29 cellular contexts compared by ENCODE assay signal in genomic region chr6:161676566-161676965, GRCh38.
DNase-seq lines count a peak whose midpoint lies in the region; ATAC-seq and TF ChIP-seq lines count a peak whose summit lies in the region.
"Had no signal": no experiment of that assay in that cellular context is flagged by ENCODE, and none has a peak within 500 bp of the region (broad histone marks: within the 10 kb centered on the region; RNA-seq: fewer than 3 reads in every experiment).

No MANE protein-coding gene starts in this region.

- no peaks in the 10 kb centered on the region for H3K36me3 ChIP-seq in esophagus muscularis mucosa
- no peaks in the 10 kb centered on the region for H3K36me3 ChIP-seq in MG63
- no peaks in the 10 kb centered on the region for H3K36me3 ChIP-seq in BE2C
- H3K36me3 ChIP-seq: neutrophil, right lobe of liver, spleen, thoracic aorta had no signal

- no peak overlapping the region for H3K27ac ChIP-seq in esophagus muscularis mucosa (replicated peaks in 1 of 4)
- H3K27ac ChIP-seq: 22Rv1, C4-2B, neutrophil, right lobe of liver, spleen, thoracic aorta had no signal

- no peak for TF ChIP-seq CTCF in esophagus muscularis mucosa (IDR thresholded peaks at IDR 0.05)
- TF ChIP-seq CTCF in BE2C (IDR thresholded peaks at IDR 0.05; ENCODE audit: low read depth, low read length), result no peak

- no peak for TF ChIP-seq POLR2A in esophagus muscularis mucosa (IDR thresholded peaks at IDR 0.05; ENCODE audit: low read depth)

- TF ChIP-seq EP300 in esophagus muscularis mucosa (IDR thresholded peaks at IDR 0.05), result no peak

- intact Hi-C loops in esophagus muscularis mucosa (cut with DNase I), result no loop called here

- H3K4me3 ChIP-seq in esophagus muscularis mucosa (no peak overlapping the region), MG63 (no peak overlapping the region), BE2C (ENCODE audit: low read depth, low read length) (no peak overlapping the region)
- H3K4me3 ChIP-seq: right lobe of liver, spleen, thoracic aorta had no signal

- peak; percentile 56 for ATAC-seq in GM21786 (IDR thresholded peaks at IDR 0.05; ENCODE audit: unreplicated experiment)
- ATAC-seq in HG03442 (IDR thresholded peaks at IDR 0.05; ENCODE audit: unreplicated experiment), result peak; percentile 65
- ATAC-seq: esophagus mucosa; right lobe of liver; stimulated activated naive CD8-positive, alpha-beta T cell treated with anti-CD3 and anti-CD28 coated beads, Interleukin-15, amount 100 ng/mL, for 72 hours had no signal

- H3K4me1 ChIP-seq in esophagus muscularis mucosa (no peaks in the 10 kb centered on the region), BE2C (no peaks in the 10 kb centered on the region)
- H3K4me1 ChIP-seq: right lobe of liver, spleen had no signal

- H3K27me3 ChIP-seq in esophagus muscularis mucosa (no peaks in the 10 kb centered on the region), MG63 (no peaks in the 10 kb centered on the region), BE2C (no peaks in the 10 kb centered on the region)
- H3K27me3 ChIP-seq: neutrophil, right lobe of liver, spleen had no signal

- WGBS in esophagus muscularis mucosa, result 87% methylated on average over 4 of the region's 4 CpGs

- no peaks in the 10 kb centered on the region for H3K9me3 ChIP-seq in esophagus muscularis mucosa
- no peaks in the 10 kb centered on the region for H3K9me3 ChIP-seq in MG63
- no peaks in the 10 kb centered on the region for H3K9me3 ChIP-seq in BE2C
- H3K9me3 ChIP-seq: neutrophil, right lobe of liver, spleen, thoracic aorta had no signal

- DNase-seq in NCI-H1105 (lab: John Stamatoyannopoulos, UW) (peak; percentile 56), NCI-H1105 treated with DMSO at 0.1 percent for 48 hours (lab: John Stamatoyannopoulos, UW) (no peak), esophagus muscularis mucosa (ENCODE audit: extremely low spot score) (peak; percentile 78), HK-2 (ENCODE audit: unreplicated experiment) (no peak), MG63 (no peak), BE2C (no peak)
- DNase-seq: activated CD4-positive, alpha-beta memory T cell treated with anti-CD3 and anti-CD28 coated beads for 36 hours; activated naive CD4-positive, alpha-beta T cell; DMS79; foreskin fibroblast; HCEC 1CT; head of caudate nucleus; midbrain; naive B cell; NCI-H1436; NCI-H2107; NCI-H446 treated with DMSO at 0.1 percent for 48 hours; right lobe of liver; SHP77 treated with DMSO at 0.1 percent for 48 hours; spleen; stimulated activated CD4-positive, alpha-beta T cell treated with anti-CD3 and anti-CD28 coated beads, Interleukin-2, amount 100 ng/mL, for 24 hours; stimulated activated naive CD8-positive, alpha-beta T cell treated with anti-CD3 and anti-CD28 coated beads, Interleukin-15, amount 100 ng/mL, for 72 hours had no signal

Comparison
In these comparisons a context has a peak if more than half of its experiments do, and no peak if none do; other contexts are left out.
1. DNase-seq: peak in NCI-H1105 (single experiment) and esophagus muscularis mucosa (single experiment); none in NCI-H1105 treated with DMSO at 0.1 percent for 48 hours (single experiment), HK-2 (single experiment), MG63 (single experiment) and BE2C (single experiment).